In genomic region chr4:112817933-112818921, GRCh38 we compare ENCODE assay signal across 8 cellular contexts.
DNase-seq lines count a peak whose midpoint lies in the region; ATAC-seq, FAIRE-seq and TF ChIP-seq lines count a peak whose summit lies in the region.

No MANE protein-coding gene starts in this region.

- no peak overlapping the region for H2BK20ac ChIP-seq in IMR-90 (ENCODE audit: low read depth, low read length)

- no peak overlapping the region for H4K8ac ChIP-seq in IMR-90 (ENCODE audit: low read depth in 2 of 2, low read length in 2 of 2)

- H3K27me3 ChIP-seq in IMR-90 (ENCODE audit: control insufficient read depth, insufficient read depth, low read length) (no peaks in the 10 kb centered on the region), brain microvascular endothelial cell (replicated peaks) (no peaks in the 10 kb centered on the region), iPS-18a (ENCODE audit: control insufficient read depth, insufficient read depth, low read length) (no peaks in the 10 kb centered on the region), skeletal muscle tissue (ENCODE audit: control insufficient read depth in 3 of 3, insufficient read depth in 3 of 3, low read length in 3 of 3) (no peaks in the 10 kb centered on the region), small intestine (ENCODE audit: control insufficient read depth in 2 of 2, insufficient read depth in 2 of 2, low read length in 2 of 2) (no peaks in the 10 kb centered on the region)

- H3K14ac ChIP-seq in IMR-90 (replicated peaks; ENCODE audit: low read depth, low read length) = no peak overlapping the region

- no peaks in the 10 kb centered on the region for H3K36me3 ChIP-seq in IMR-90 (ENCODE audit: control insufficient read depth, insufficient read depth, low read length)
- no peaks in the 10 kb centered on the region for H3K36me3 ChIP-seq in brain microvascular endothelial cell (replicated peaks)
- no peaks in the 10 kb centered on the region for H3K36me3 ChIP-seq in iPS-18a (ENCODE audit: control insufficient read depth, low read depth, low read length)
- no peaks in the 10 kb centered on the region for H3K36me3 ChIP-seq in skeletal muscle tissue (ENCODE audit: control insufficient read depth in 3 of 3, insufficient read depth in 3 of 3, low read length in 3 of 3)
- no peaks in the 10 kb centered on the region for H3K36me3 ChIP-seq in small intestine (ENCODE audit: control insufficient read depth in 2 of 2, insufficient read depth in 2 of 2, low read length in 2 of 2)

- no peak overlapping the region for H3K4ac ChIP-seq in IMR-90 (ENCODE audit: low read depth, low read length)

- BruUV-seq in IMR-90 (replicated peaks; lab: Mats Ljungman, UMichigan) = no TSS peak

- no peak overlapping the region for H2BK15ac ChIP-seq in IMR-90 (ENCODE audit: low read depth, low read length)

- no peak overlapping the region for H2AK5ac ChIP-seq in IMR-90 (ENCODE audit: low read depth, low read length)

- H3K9ac ChIP-seq in IMR-90 (ENCODE audit: low read depth, low read length) (no peak overlapping the region), iPS-18a (ENCODE audit: low read length) (peak overlapping the region; percentile 67), skeletal muscle tissue (ENCODE audit: low read depth in 1 of 3, low read length in 3 of 3) (peak overlapping the region; percentile 23 to 77 (median 69))

- no peak for TF ChIP-seq CTCF in GM12865 (IDR thresholded peaks at IDR 0.05; ENCODE audit: insufficient read depth, low read depth, low read length, missing control alignments)
- no peak for TF ChIP-seq CTCF in IMR-90 (conservative IDR thresholded peaks at IDR 0.05; ENCODE audit: low read depth, low read length)
- no peak for TF ChIP-seq CTCF in brain microvascular endothelial cell (IDR thresholded peaks at IDR 0.05; ENCODE audit: low read depth, low read length, missing control alignments)

- no peaks in the 10 kb centered on the region for H4K20me1 ChIP-seq in IMR-90 (ENCODE audit: insufficient read depth, low read length)

- in situ Hi-C loops in IMR-90 (cut with MboI; ENCODE audit: low sequenced_read_pairs) (no loop called here), brain microvascular endothelial cell (cut with HindIII; ENCODE audit: low pct_ligation_motif_present, low sequenced_read_pairs) (no loop called here)

- H4K91ac ChIP-seq in IMR-90 (ENCODE audit: insufficient read depth, low read depth, low read length) = no peak overlapping the region

- no peaks in the 10 kb centered on the region for H3K79me1 ChIP-seq in IMR-90 (ENCODE audit: low read depth in 1 of 2, low read length in 2 of 2)

- H3K4me1 ChIP-seq in IMR-90 (ENCODE audit: control insufficient read depth, insufficient read depth, low read length) = no peaks in the 10 kb centered on the region
- H3K4me1 ChIP-seq in iPS-18a (ENCODE audit: control insufficient read depth, low read depth, low read length) = peaks cover 14% of the 10 kb centered on the region
- H3K4me1 ChIP-seq in skeletal muscle tissue (ENCODE audit: control insufficient read depth in 3 of 3, insufficient read depth in 3 of 3, low read length in 3 of 3) = peaks cover 0 to 6% (median 2%) of the 10 kb centered on the region in 3 donors
- no peaks in the 10 kb centered on the region for H3K4me1 ChIP-seq in small intestine (ENCODE audit: control insufficient read depth in 2 of 2, insufficient read depth in 1 of 2, low read depth in 1 of 2, low read length in 1 of 2)

- no peak overlapping the region for H4K5ac ChIP-seq in IMR-90 (ENCODE audit: low read depth, low read length)

- no peak overlapping the region for H2BK5ac ChIP-seq in IMR-90 (ENCODE audit: low read depth, low read length, poor library complexity, severe bottlenecking)

- H3K9me3 ChIP-seq in IMR-90 (ENCODE audit: control insufficient read depth, insufficient read depth, low read length) (no peaks in the 10 kb centered on the region), iPS-18a (ENCODE audit: control insufficient read depth, low read depth, low read length) (no peaks in the 10 kb centered on the region), skeletal muscle tissue (ENCODE audit: control insufficient read depth in 3 of 3, low read length in 3 of 3) (no peaks in the 10 kb centered on the region), small intestine (ENCODE audit: control insufficient read depth, low read depth) (no peaks in the 10 kb centered on the region)

- POLR2A ChIA-PET in IMR-90 (lab: Charles Lee; ENCODE audit: unreplicated experiment) = no interaction called here

- 14% methylated on average over 4 of the region's 16 CpGs; no CpG with 5 or more reads in 1 of the 2 experiments for WGBS in IMR-90 (ENCODE audit: extremely low coverage in 2 of 2, insufficient read length in 1 of 2), 2 experiments
- 8 to 11% (median 11%) methylated on average over 16 of the region's 16 CpGs for WGBS in small intestine, 3 donors

- ATAC-seq in GM21786 (IDR thresholded peaks at IDR 0.05; ENCODE audit: unreplicated experiment) (peak; percentile 90), IMR-90 (ENCODE audit: low read depth) (peak; percentile 92)

- peak overlapping the region; percentile 16 for H2AFZ ChIP-seq in IMR-90 (replicated peaks; ENCODE audit: low read length, poor library complexity)

- dilution Hi-C loops in IMR-90 (cut with HindIII; ENCODE audit: low sequenced_read_pairs, unreplicated experiment) = no loop called here

- no peak overlapping the region for H3K56ac ChIP-seq in IMR-90 (ENCODE audit: extremely low read depth, insufficient read depth, low read length)

- CTCF ChIA-PET in IMR-90 (lab: Yijun Ruan, JAX) = no interaction called here

- no peaks in the 10 kb centered on the region for H3K9me1 ChIP-seq in IMR-90 (ENCODE audit: insufficient read depth, low read length)

- intact Hi-C loops in IMR-90 (cut with micrococcal nuclease) = no loop called here

- H3K27ac ChIP-seq in IMR-90 (ENCODE audit: insufficient read depth, low read length) = no peak overlapping the region
- peak overlapping the region; percentile 79 for H3K27ac ChIP-seq in brain microvascular endothelial cell
- peak overlapping the region; percentile 59 for H3K27ac ChIP-seq in iPS-18a (ENCODE audit: low read length)
- H3K27ac ChIP-seq in skeletal muscle tissue (ENCODE audit: low read depth, low read length) = peak overlapping the region; percentile 54
- no peak overlapping the region for H3K27ac ChIP-seq in small intestine (ENCODE audit: low read depth in 1 of 2, low read length in 1 of 2)

- H2BK120ac ChIP-seq in IMR-90 (ENCODE audit: low read depth, low read length) = no peak overlapping the region

- H3K23ac ChIP-seq in IMR-90 (ENCODE audit: low read depth, low read length) = no peak overlapping the region

- H3K4me3 ChIP-seq in GM12865 (ENCODE audit: low read depth, low read length) (peak overlapping the region; percentile 81), IMR-90 (ENCODE audit: insufficient read depth, low read depth, low read length) (no peak overlapping the region; the same call in 1 of the 2 replicates), brain microvascular endothelial cell (ENCODE audit: low read depth, low read length) (peak overlapping the region; percentile 56), iPS-18a (ENCODE audit: low read length) (peak overlapping the region; percentile 71), skeletal muscle tissue (ENCODE audit: low read length in 3 of 3) (peak overlapping the region; percentile 66 to 72 (median 70)), small intestine (ENCODE audit: low read depth in 1 of 2, low read length in 2 of 2) (no peak overlapping the region)

- TF ChIP-seq RAD21 in IMR-90 (IDR thresholded peaks at IDR 0.05; ENCODE audit: low read length) = no peak

- no peak for FAIRE-seq in small intestine (lab: Jason Lieb, UNC)

- no peak overlapping the region for H2AK9ac ChIP-seq in IMR-90 (replicated peaks; ENCODE audit: low read depth, low read length, poor library complexity)

- no peak overlapping the region for H3K18ac ChIP-seq in IMR-90 (ENCODE audit: low read depth, low read length)

- peak overlapping the region; percentile 48 for H3K4me2 ChIP-seq in IMR-90 (ENCODE audit: low read depth, low read length)

- TF ChIP-seq POLR2A in IMR-90 (IDR thresholded peaks at IDR 0.05; ENCODE audit: low read depth, low read length) = no peak

- DNase-seq in GM12865 (ENCODE audit: low read depth) (peak; percentile 86), IMR-90 (peak; percentile 81), RPMI7951 (ENCODE audit: low read depth) (peak; percentile 84), brain microvascular endothelial cell (peak; percentile 96), small intestine (no peak)

TF ChIP-seq in IMR-90, 13 proteins besides CTCF, POLR2A, EP300 and RAD21:
- peak; percentile 52; the same call in 1 of the 2 replicates for TF ChIP-seq MXI1 (IDR thresholded peaks at IDR 0.05; ENCODE audit: borderline replicate concordance, low read depth, low read length)
- no peak for TF ChIP-seq RCOR1 (IDR thresholded peaks at IDR 0.05; ENCODE audit: insufficient replicate concordance, low read length)
- no peak for TF ChIP-seq CHD1 (IDR thresholded peaks at IDR 0.05; ENCODE audit: low read depth, low read length)
- TF ChIP-seq MAZ (IDR thresholded peaks at IDR 0.05; ENCODE audit: borderline replicate concordance, low read depth, low read length) = peak; percentile 59; the same call in 1 of the 2 replicates
- no peak for TF ChIP-seq MAFK (IDR thresholded peaks at IDR 0.05; ENCODE audit: low read depth, low read length)
- peak; percentile 79 for TF ChIP-seq CEBPB (IDR thresholded peaks at IDR 0.05; ENCODE audit: low read depth, low read length)
- TF ChIP-seq RFX5 (IDR thresholded peaks at IDR 0.05; ENCODE audit: low read depth, low read length) = no peak
- 0 out of 2 replicates have a peak, but pooled peaks have one; percentile 7 for TF ChIP-seq FOS (IDR thresholded peaks at IDR 0.05; ENCODE audit: low read depth, low read length)
- peak; percentile 82 for TF ChIP-seq USF2 (IDR thresholded peaks at IDR 0.05; ENCODE audit: low read depth, low read length)
- TF ChIP-seq NFE2L2 (IDR thresholded peaks at IDR 0.05; ENCODE audit: low read depth, low read length) = no peak

Comparison
In these comparisons a context has a peak if more than half of its experiments do, and no peak if none do; other contexts are left out.
1. H3K4me3 ChIP-seq: peak in GM12865 (single experiment), brain microvascular endothelial cell (single experiment), iPS-18a (single experiment) and skeletal muscle tissue (3 of 3); none in IMR-90 (single experiment) and small intestine (0 of 2).
2. H3K27ac ChIP-seq: peak in brain microvascular endothelial cell (single experiment), iPS-18a (single experiment) and skeletal muscle tissue (single experiment); none in IMR-90 (single experiment) and small intestine (0 of 2).